ENCODE assay signal across 8 cellular contexts in the genomic region with DNA sequence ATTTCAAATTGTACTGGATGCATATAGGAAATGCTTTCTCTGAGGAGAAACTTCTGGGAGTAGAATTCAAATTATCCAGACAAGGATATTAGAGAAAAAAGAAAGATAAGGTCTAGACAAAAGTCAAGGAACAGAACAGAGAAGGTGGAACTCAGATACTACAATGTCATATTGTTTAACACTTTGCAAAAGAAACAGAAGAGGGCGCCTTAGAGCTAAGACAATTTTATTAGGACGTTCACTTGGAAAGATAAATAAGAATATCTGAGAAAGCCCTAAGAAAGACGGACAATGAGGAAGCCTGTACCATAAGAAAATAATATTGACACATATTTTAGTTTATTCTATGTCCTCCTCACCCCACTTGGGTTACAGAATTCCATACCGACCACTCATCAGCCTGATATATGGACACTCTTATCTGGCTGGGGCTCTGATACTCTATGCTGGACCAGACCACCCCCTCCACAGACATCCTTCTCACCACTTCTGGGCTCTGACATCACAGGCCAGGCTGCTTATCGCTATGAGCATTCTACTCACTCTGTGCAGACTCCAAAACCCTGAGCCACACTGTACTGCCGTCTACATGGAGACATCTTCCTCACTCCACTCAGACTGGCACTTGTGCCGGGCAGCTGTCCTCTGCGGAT. TPM values are rescaled to one million over a fixed set of nuclear protein-coding genes. Genes with fewer than 3 reads are reported as not detected.
DNase-seq lines count a peak whose midpoint lies in the region; ATAC-seq, FAIRE-seq and TF ChIP-seq lines count a peak whose summit lies in the region.

No MANE protein-coding gene starts in this region.

- H3K9me3 Mint-ChIP-seq in activated CD4-positive, alpha-beta T cell treated with anti-CD3 and anti-CD28 coated beads, Interleukin-2, amount 10 ng/mL, durations not matched to agents 24 days and 14 days, result no peaks in the 10 kb centered on the region

- H3K36me3 ChIP-seq in bronchial epithelial cell (ENCODE audit: control insufficient read depth, insufficient read depth, low read length) (no peaks in the 10 kb centered on the region), lower lobe of right lung (no peaks in the 10 kb centered on the region)

- peak; percentile 44 for TF ChIP-seq CTCF in bronchial epithelial cell (IDR thresholded peaks at IDR 0.05; ENCODE audit: insufficient read depth, low read length, severe bottlenecking)
- peak; percentile 61 for TF ChIP-seq CTCF in lower lobe of right lung (IDR thresholded peaks at IDR 0.05)

- peaks cover 5% of the 10 kb centered on the region for H3K4me1 Mint-ChIP-seq in activated CD4-positive, alpha-beta T cell treated with anti-CD3 and anti-CD28 coated beads, Interleukin-2, amount 10 ng/mL, durations not matched to agents 24 days and 14 days

- H3K27me3 ChIP-seq in bronchial epithelial cell (ENCODE audit: control insufficient read depth, insufficient read depth, low read length) (no peaks in the 10 kb centered on the region), lower lobe of right lung (ENCODE audit: low read depth) (no peaks in the 10 kb centered on the region)

- no peak overlapping the region for H3K27ac ChIP-seq in lower lobe of right lung

- H3K27ac Mint-ChIP-seq in activated CD4-positive, alpha-beta T cell treated with anti-CD3 and anti-CD28 coated beads, Interleukin-2, amount 10 ng/mL, durations not matched to agents 24 days and 14 days, result no peak overlapping the region

- no peak overlapping the region for H3K4me3 ChIP-seq in bronchial epithelial cell (ENCODE audit: low read depth, low read length)
- H3K4me3 ChIP-seq in lower lobe of right lung, result no peak overlapping the region

- peak; percentile 65 for DNase-seq in activated CD4-positive, alpha-beta T cell treated with anti-CD3 and anti-CD28 coated beads, Interleukin-2, amount 10 ng/mL, durations not matched to agents 24 days and 14 days
- no peak for DNase-seq in activated CD4-positive, alpha-beta T cell treated with anti-CD3 and anti-CD28 coated beads, Interleukin-2, amount 50 U/mL, for 48 hours
- DNase-seq in NCI-H446 (lab: John Stamatoyannopoulos, UW) (peak; percentile 48 to 75), bronchial epithelial cell (ENCODE audit: low read depth) (peak; percentile 47), lower lobe of right lung (no peak)

- H3K4me3 Mint-ChIP-seq in activated CD4-positive, alpha-beta T cell treated with anti-CD3 and anti-CD28 coated beads, Interleukin-2, amount 10 ng/mL, durations not matched to agents 24 days and 14 days, result no peak overlapping the region

- FAIRE-seq in bronchial epithelial cell (lab: Jason Lieb, UNC), result peak; percentile 81

- intact Hi-C loops in activated CD4-positive, alpha-beta T cell treated with anti-CD3 and anti-CD28 coated beads, Interleukin-2, amount 10 ng/mL, durations not matched to agents 24 days and 14 days (cut with micrococcal nuclease), result no loop called here
- intact Hi-C loops in lower lobe of right lung (cut with DNase I), result no loop called here

- no peaks in the 10 kb centered on the region for H3K9me3 ChIP-seq in lower lobe of right lung

- no peaks in the 10 kb centered on the region for H3K4me1 ChIP-seq in lower lobe of right lung

- H3K27me3 Mint-ChIP-seq in activated CD4-positive, alpha-beta T cell treated with anti-CD3 and anti-CD28 coated beads, Interleukin-2, amount 10 ng/mL, durations not matched to agents 24 days and 14 days, result peaks cover 6% of the 10 kb centered on the region

- no peaks in the 10 kb centered on the region for H3K36me3 Mint-ChIP-seq in activated CD4-positive, alpha-beta T cell treated with anti-CD3 and anti-CD28 coated beads, Interleukin-2, amount 10 ng/mL, durations not matched to agents 24 days and 14 days (ENCODE audit: low read depth)

- peak; percentile 51 to 75 for ATAC-seq in lower lobe of right lung
- ATAC-seq in HG02571 (IDR thresholded peaks at IDR 0.05; ENCODE audit: unreplicated experiment), result no peak
- no peak for ATAC-seq in GM21529 (IDR thresholded peaks at IDR 0.05; ENCODE audit: unreplicated experiment)
- ATAC-seq in GM21447 (IDR thresholded peaks at IDR 0.05; ENCODE audit: unreplicated experiment), result no peak

RNA-seq across cellular contexts. Expression of a gene that starts 9.1 kb away (rescaled TPM):
- total RNA-seq in activated CD4-positive, alpha-beta T cell treated with anti-CD3 and anti-CD28 coated beads, Interleukin-2, amount 10 ng/mL, durations not matched to agents 24 days and 14 days, result 22.9 and 27.3 TPM in 2 replicates
- 59.5 and 80.5 TPM in 2 replicates for total RNA-seq in bronchial epithelial cell
- total RNA-seq in lower lobe of right lung, result 40.4 TPM

RNA-seq across cellular contexts. Expression of a gene that starts 42.6 kb away (rescaled TPM):
- 44.1 and 44.6 TPM in 2 replicates for total RNA-seq in activated CD4-positive, alpha-beta T cell treated with anti-CD3 and anti-CD28 coated beads, Interleukin-2, amount 10 ng/mL, durations not matched to agents 24 days and 14 days
- total RNA-seq in bronchial epithelial cell (13.2 and 21.9 TPM in 2 replicates), lower lobe of right lung (22.9 TPM)

Comparison
In these comparisons a context has a peak if more than half of its experiments do, and no peak if none do; other contexts are left out.
1. DNase-seq: peak in activated CD4-positive, alpha-beta T cell treated with anti-CD3 and anti-CD28 coated beads, Interleukin-2, amount 10 ng/mL, durations not matched to agents 24 days and 14 days (single experiment), NCI-H446 (2 of 2) and bronchial epithelial cell (single experiment); none in activated CD4-positive, alpha-beta T cell treated with anti-CD3 and anti-CD28 coated beads, Interleukin-2, amount 50 U/mL, for 48 hours (0 of 2) and lower lobe of right lung (single experiment).
2. ATAC-seq: peak in lower lobe of right lung (2 of 2); none in HG02571 (single experiment), GM21529 (single experiment) and GM21447 (single experiment).